In genomic region chr5:137613554-137614265, GRCh38 we compare ENCODE assay signal across 1 cellular context.
TF ChIP-seq lines count a peak whose summit lies in the region.

No MANE protein-coding gene starts in this region.

TF ChIP-seq in SK-N-SH, 30 proteins besides CTCF, POLR2A, EP300 and RAD21 (continued from another document):
- no peak for TF ChIP-seq REST (IDR thresholded peaks at IDR 0.05; ENCODE audit: low read depth, low read length)
